Comparison of ENCODE assay signal across 8 cellular contexts in genomic region chr13:52193572-52194183, GRCh38. TPM values are rescaled to one million over a fixed set of nuclear protein-coding genes. Genes with fewer than 3 reads are reported as not detected.
DNase-seq lines count a peak whose midpoint lies in the region; ATAC-seq and TF ChIP-seq lines count a peak whose summit lies in the region.
"Not testable (repeated sequence)": the region's sequence is repeated elsewhere in the genome, so short reads cannot be mapped to it uniquely, and the experiment has no call there.

No MANE protein-coding gene starts in this region.

- not testable (repeated sequence) for DNase-seq in Calu3; H7; WERI-Rb-1; naive B cell; substantia nigra (lab: John Stamatoyannopoulos, UW)
- DNase-seq in NAMALWA (ENCODE audit: low spot score) = peak; percentile 49
- DNase-seq in caudate nucleus (lab: John Stamatoyannopoulos, UW) = peak in 1 of 61 donors; percentile 43
- peak in 1 of 2 donors; percentile 29 for DNase-seq in cardiac muscle cell (ENCODE audit: low read depth in 1 of 2, low spot score in 1 of 2)

- intact Hi-C loops in Calu3 (cut with micrococcal nuclease; ENCODE audit: unreplicated experiment) = not testable (repeated sequence)

- not testable (repeated sequence) for H3K4me1 ChIP-seq in cardiac muscle cell (ENCODE audit: low read depth)

- not testable (repeated sequence) for TF ChIP-seq CTCF in Calu3 (IDR thresholded peaks at IDR 0.05; ENCODE audit: unreplicated experiment); WERI-Rb-1 (IDR thresholded peaks at IDR 0.05; ENCODE audit: low read depth, low read length); cardiac muscle cell (IDR thresholded peaks at IDR 0.05; ENCODE audit: low read depth, low read length)

- H3K36me3 ChIP-seq in H7 (replicated peaks; ENCODE audit: control insufficient read depth, insufficient read depth, low read length); WERI-Rb-1; cardiac muscle cell: not testable (repeated sequence)

- TSS peak; percentile 62 for BruUV-seq in Calu3 (replicated peaks; lab: Mats Ljungman, UMichigan)

- peak in 1 of 2 donors; percentile 15 for ATAC-seq in naive B cell (ENCODE audit: low read depth in 2 of 2)

- CTCF ChIA-PET in Calu3 (lab: Charles Lee) = not testable (repeated sequence)

- H3K27me3 Mint-ChIP-seq in Calu3 (ENCODE audit: unreplicated experiment); naive B cell: not testable (repeated sequence)

- H3K9me3 Mint-ChIP-seq in Calu3 (ENCODE audit: low read depth, unreplicated experiment); naive B cell: not testable (repeated sequence)

- not testable (repeated sequence) for H3K9me3 ChIP-seq in WERI-Rb-1 (ENCODE audit: severe bottlenecking); cardiac muscle cell (ENCODE audit: low read depth)

- peak overlapping the region; percentile 78 for H3K4me3 Mint-ChIP-seq in Calu3 (ENCODE audit: low read depth, unreplicated experiment)
- peak overlapping the region; percentile 94 to 100 (median 98) for H3K4me3 Mint-ChIP-seq in naive B cell

- H3K27ac ChIP-seq in WERI-Rb-1 (peak overlapping the region; percentile 75), caudate nucleus (ENCODE audit: low read depth, low read length) (peak overlapping the region; percentile 95), cardiac muscle cell (peak overlapping the region; percentile 65), substantia nigra (ENCODE audit: low read depth, low read length, poor library complexity, severe bottlenecking) (peak overlapping the region; percentile 86)

- H3K4me3 ChIP-seq in H7 (ENCODE audit: insufficient read depth, low read depth, low read length) = peak overlapping the region; percentile 90
- H3K4me3 ChIP-seq in WERI-Rb-1 (ENCODE audit: low read depth, low read length) = peak overlapping the region; percentile 88
- peak overlapping the region; percentile 74 for H3K4me3 ChIP-seq in cardiac muscle cell

- H3K27ac Mint-ChIP-seq in Calu3 (ENCODE audit: unreplicated experiment) (peak overlapping the region; percentile 56), naive B cell (peak overlapping the region; percentile 23 to 98 (median 89))

- not testable (repeated sequence) for H3K4me1 Mint-ChIP-seq in Calu3 (ENCODE audit: low read depth, unreplicated experiment)
- peaks cover 19 to 39% (median 29%) of the 10 kb centered on the region in 3 donors for H3K4me1 Mint-ChIP-seq in naive B cell

- not testable (repeated sequence) for H3K27me3 ChIP-seq in H7 (ENCODE audit: control insufficient read depth, insufficient read depth, low read length); WERI-Rb-1 (ENCODE audit: insufficient read depth, low read depth, severe bottlenecking)
- H3K27me3 ChIP-seq in cardiac muscle cell = peaks cover 17% of the 10 kb centered on the region

- H3K36me3 Mint-ChIP-seq in Calu3 (ENCODE audit: insufficient read depth, unreplicated experiment) = peaks cover 20% of the 10 kb centered on the region
- H3K36me3 Mint-ChIP-seq in naive B cell = not testable (repeated sequence)

RNA-seq across cellular contexts. Expression of gene NEK3, which starts 34.3 kb away (rescaled TPM):
- total RNA-seq in Calu3 (2022) (2.7 and 5.1 TPM in 2 replicates), cardiac muscle cell (14.2 and 16.1 TPM in 2 replicates)
- 27.0 and 39.2 TPM in 2 replicates for total RNA-seq in H7 (2014; rRNA removed; shearing (Covaris generic))
- polyA plus RNA-seq in cardiac muscle cell (18.3 and 20.6 TPM in 2 replicates), naive B cell (ENCODE audit: low read depth in 6 of 6) (1 to 10 TPM; 2.5 to 5.7 (median 3.8) TPM)
